21 cellular contexts compared by ENCODE assay signal in genomic region chr1:41610361-41610760, GRCh38.
"Had no signal": no experiment of that assay in that cellular context is flagged by ENCODE, and none has a peak within 500 bp of the region (broad histone marks: within the 10 kb centered on the region; RNA-seq: fewer than 3 reads in every experiment).

No MANE protein-coding gene starts in this region.

- H3K4me3 Mint-ChIP-seq: activated CD4-positive, alpha-beta T cell treated with anti-CD3 and anti-CD28 coated beads for 36 hours; activated CD8-positive, alpha-beta T cell treated with anti-CD3 and anti-CD28 coated beads, Interleukin-2, amount 10 ng/mL, durations not matched to agents 7 days and 5 days; activated naive CD4-positive, alpha-beta T cell treated with anti-CD3 and anti-CD28 coated beads, Interleukin-2, amount 50 U/mL, for 24 hours; mesothelial cell of epicardium; neural crest cell had no signal

- H3K27ac ChIP-seq: adrenal gland, body of pancreas, hepatocyte, spleen, tibial nerve had no signal

- ATAC-seq: activated CD4-positive, alpha-beta T cell treated with anti-CD3 and anti-CD28 coated beads for 36 hours; activated CD8-positive, alpha-beta T cell treated with anti-CD3 and anti-CD28 coated beads, Interleukin-2, amount 10 ng/mL, durations not matched to agents 7 days and 5 days; body of pancreas; left cardiac atrium; left ventricle myocardium superior; right cardiac atrium had no signal

- H3K27me3 Mint-ChIP-seq: activated CD4-positive, alpha-beta T cell treated with anti-CD3 and anti-CD28 coated beads for 36 hours; activated naive CD4-positive, alpha-beta T cell treated with anti-CD3 and anti-CD28 coated beads, Interleukin-2, amount 50 U/mL, for 24 hours; naive B cell had no signal

- H3K4me1 Mint-ChIP-seq: neural crest cell had no signal

- H3K9me3 Mint-ChIP-seq: activated naive CD4-positive, alpha-beta T cell treated with anti-CD3 and anti-CD28 coated beads, Interleukin-2, amount 50 U/mL, for 24 hours; neural crest cell had no signal

- H3K4me3 ChIP-seq: adrenal gland, body of pancreas, hepatocyte, spleen, tibial nerve had no signal

- H3K27ac Mint-ChIP-seq: activated CD4-positive, alpha-beta T cell treated with anti-CD3 and anti-CD28 coated beads for 36 hours; activated CD8-positive, alpha-beta T cell treated with anti-CD3 and anti-CD28 coated beads, Interleukin-2, amount 10 ng/mL, durations not matched to agents 7 days and 5 days; mesothelial cell of epicardium had no signal

- DNase-seq: activated CD4-positive, alpha-beta T cell treated with anti-CD3 and anti-CD28 coated beads for 36 hours; activated CD4-positive, CD25-positive, alpha-beta regulatory T cell; activated CD8-positive, alpha-beta T cell treated with anti-CD3 and anti-CD28 coated beads, Interleukin-2, amount 10 ng/mL, durations not matched to agents 7 days and 5 days; adrenal gland; aorta; body of pancreas; dermis blood vessel endothelial cell; effector CD8-positive, alpha-beta T cell; glutamatergic neuron; left cardiac atrium; left ventricle myocardium superior; naive B cell; occipital lobe; right cardiac atrium; spleen; stimulated activated naive CD4-positive, alpha-beta T cell treated with Interleukin-2 at 50 U/mL for 16 hours had no signal

- H3K9me3 ChIP-seq: adrenal gland, body of pancreas, spleen, tibial nerve had no signal

- H3K36me3 Mint-ChIP-seq: mesothelial cell of epicardium had no signal

- H3K27me3 ChIP-seq: adrenal gland, body of pancreas, hepatocyte, spleen, tibial nerve had no signal

- H3K4me1 ChIP-seq: adrenal gland, body of pancreas, spleen had no signal

- H3K36me3 ChIP-seq: adrenal gland, spleen had no signal
